20 cellular contexts compared by ENCODE assay signal in genomic region chr6:161292650-161293281, GRCh38. TPM values are rescaled to one million over a fixed set of nuclear protein-coding genes. Genes with fewer than 3 reads are reported as not detected.
DNase-seq lines count a peak whose midpoint lies in the region; ATAC-seq, FAIRE-seq and TF ChIP-seq lines count a peak whose summit lies in the region.
"Had no signal": no experiment of that assay in that cellular context is flagged by ENCODE, and none has a peak within 500 bp of the region (broad histone marks: within the 10 kb centered on the region; RNA-seq: fewer than 3 reads in every experiment).

No MANE protein-coding gene starts in this region.

- H3K79me2 ChIP-seq in GM23338 (replicated peaks; ENCODE audit: insufficient read depth) (no peaks in the 10 kb centered on the region), H1 (ENCODE audit: control insufficient read depth in 1 of 2, insufficient read depth in 2 of 2, low read length in 2 of 2) (no peaks in the 10 kb centered on the region)

- peak overlapping the region; percentile 35 for H2BK120ac ChIP-seq in H1 (replicated peaks; ENCODE audit: low read depth, low read length)

- H4K20me1 ChIP-seq in GM23338 (replicated peaks; ENCODE audit: insufficient read depth) (no peaks in the 10 kb centered on the region), H1 (replicated peaks in 1 of 2; ENCODE audit: control insufficient read depth in 1 of 2, insufficient read depth in 2 of 2, low read length in 2 of 2) (no peaks in the 10 kb centered on the region)

- no peak overlapping the region for H4K8ac ChIP-seq in H1 (ENCODE audit: extremely low read depth, insufficient read depth, low read length)

- H4K91ac ChIP-seq in H1 (replicated peaks; ENCODE audit: insufficient read length, low read length) = peak overlapping the region; percentile 9

- no peak for FAIRE-seq in H1 (lab: Jason Lieb, UNC)
- no peak for FAIRE-seq in urothelium cell line (lab: Jason Lieb, UNC)
- FAIRE-seq: A204.1, GM19239 had no signal

- POLR2A ChIA-PET in H1 (lab: Charles Lee; ENCODE audit: partially characterized antibody) = interaction anchor here (1.1 to 1.7 kb wide), 2 partner anchors 14 to 19 kb away, joined by 4 to 16 read pairs; partner anchors contain the start of gene AGPAT4

- no peaks in the 10 kb centered on the region for H3K23me2 ChIP-seq in H1 (ENCODE audit: low read depth, low read length)

- H2BK15ac ChIP-seq in H1 (ENCODE audit: low read length) = peak overlapping the region; percentile 14; the same call in 1 of the 2 replicates

- H3K27ac ChIP-seq in GM23338 (ENCODE audit: low read depth) (no peak overlapping the region; the same call in 1 of the 2 replicates), HUES64 (ENCODE audit: low read depth, low read length) (peak overlapping the region; percentile 55; the same call in 1 of the 2 replicates), H1 (ENCODE audit: low read depth, low read length) (no peak overlapping the region)

- H3K79me1 ChIP-seq in H1 (ENCODE audit: low read depth, low read length) = no peaks in the 10 kb centered on the region

- CTCF ChIA-PET in H1 (lab: Charles Lee; ENCODE audit: partially characterized antibody) = interaction anchor here (1.4 kb wide), 1 partner anchor 61 kb away, joined by 4 read pairs; no protein-coding TSS in a partner anchor

- no peak overlapping the region for H3K4ac ChIP-seq in H1 (replicated peaks; ENCODE audit: insufficient read length, low read depth, low read length)

- H3K9me3 Mint-ChIP-seq in GM23338 = peaks cover 45% of the 10 kb centered on the region
- H3K9me3 Mint-ChIP-seq in neural crest cell = no peaks in the 10 kb centered on the region
- H3K9me3 Mint-ChIP-seq: CD4-positive, alpha-beta T cell had no signal

- H3K4me1 Mint-ChIP-seq in GM23338 (peaks cover 23% of the 10 kb centered on the region), neural crest cell (peaks cover 12% of the 10 kb centered on the region)
- H3K4me1 Mint-ChIP-seq: B cell had no signal

- no peak overlapping the region for H3K23ac ChIP-seq in H1 (ENCODE audit: insufficient read length)

- H3K4me2 ChIP-seq in GM23338 = peak overlapping the region; percentile 56
- H3K4me2 ChIP-seq in H1 (ENCODE audit: insufficient read depth in 1 of 2, low read depth in 2 of 2, low read length in 2 of 2) = peak overlapping the region; percentile 33 to 58

- no peak for TF ChIP-seq CTCF in GM23338 (conservative IDR thresholded peaks at IDR 0.05; ENCODE audit: low read depth in 2 of 2)
- no peak for TF ChIP-seq CTCF in H1 (IDR thresholded peaks at IDR 0.05; ENCODE audit: control extremely low read depth in 1 of 3, insufficient read depth in 1 of 3, low read depth in 1 of 3, low read length in 3 of 3)
- TF ChIP-seq CTCF in neural crest cell (conservative IDR thresholded peaks at IDR 0.05) = no peak

- H2BK12ac ChIP-seq in H1 (ENCODE audit: low read depth, low read length) = peak overlapping the region; percentile 80

- H3K9me2 ChIP-seq in GM23338 (ENCODE audit: insufficient read depth) = peaks cover 11% of the 10 kb centered on the region; the same call in 1 of the 2 replicates

- TF ChIP-seq EP300 in H1 (IDR thresholded peaks at IDR 0.05; ENCODE audit: borderline replicate concordance in 1 of 2, low read depth in 2 of 2, low read length in 2 of 2) = no peak

- H2BK5ac ChIP-seq in H1 (ENCODE audit: low read depth, low read length) = peak overlapping the region; percentile 14; the same call in 1 of the 2 replicates

- peak overlapping the region; percentile 1; the same call in 1 of the 2 replicates for H2AK5ac ChIP-seq in H1 (ENCODE audit: low read depth, low read length)

- no peak overlapping the region for H4K5ac ChIP-seq in H1 (ENCODE audit: insufficient read length, low read depth, low read length)

- DNase-seq in GM23338 (ENCODE audit: low spot score) (no peak), H1 (ENCODE audit: low read depth in 1 of 2, low spot score in 2 of 2) (no peak), neural crest cell (ENCODE audit: low read depth, low spot score) (no peak), urothelium cell line (ENCODE audit: low spot score) (no peak)
- no peak for DNase-seq in activated naive CD4-positive, alpha-beta T cell treated with Interleukin-2 at 50 U/mL for 16 hours
- DNase-seq: C1 segment of cervical spinal cord; Calu3; CD4-positive, alpha-beta T cell; DMS153; DMS79 treated with DMSO at 0.1 percent for 48 hours; EL; GDM1; H7 had no signal

- H3K27me3 ChIP-seq in GM23338 (ENCODE audit: insufficient read depth) = no peaks in the 10 kb centered on the region
- no peaks in the 10 kb centered on the region for H3K27me3 ChIP-seq in HUES64 (ENCODE audit: insufficient read depth, low read length)
- no peaks in the 10 kb centered on the region for H3K27me3 ChIP-seq in H1 (replicated peaks in 1 of 4; ENCODE audit: control insufficient read depth in 3 of 4, extremely low read depth in 1 of 4, insufficient read depth in 3 of 4, low read length in 3 of 4)

- TF ChIP-seq RAD21 in H1 (IDR thresholded peaks at IDR 0.05 in 1 of 2, conservative IDR thresholded peaks at IDR 0.05 in 1 of 2; ENCODE audit: low read depth in 2 of 2, low read length in 2 of 2) = no peak

- ATAC-seq in GM23338 = peak; percentile 72
- no peak for ATAC-seq in GM19328 (IDR thresholded peaks at IDR 0.05; ENCODE audit: unreplicated experiment)
- ATAC-seq in GM19452 (IDR thresholded peaks at IDR 0.05; ENCODE audit: unreplicated experiment) = no peak

- H3K4me3 ChIP-seq in GM23338 (peak overlapping the region; percentile 10; the same call in 1 of the 2 replicates), HUES64 (ENCODE audit: low read length) (no peak overlapping the region), H1 (ENCODE audit: extremely low read depth in 1 of 4, insufficient read depth in 2 of 4, low read depth in 3 of 4, low read length in 4 of 4) (peak overlapping the region in 1 of 4 experiments; percentile 29; a peak in 2 of 8 replicates)

- peaks cover 33% of the 10 kb centered on the region for H3K9me3 ChIP-seq in HUES64 (ENCODE audit: insufficient read depth, low read depth, low read length)
- H3K9me3 ChIP-seq in H1 (ENCODE audit: insufficient read depth in 2 of 2, low read depth in 1 of 2, low read length in 1 of 2) = peaks cover 9 to 16% of the 10 kb centered on the region in 2 experiments

- H3K36me3 Mint-ChIP-seq in GM23338 (ENCODE audit: low read depth) (peaks cover 42% of the 10 kb centered on the region; the same call in 2 of the 3 replicates), neural crest cell (ENCODE audit: low read depth) (peaks cover 8% of the 10 kb centered on the region)
- H3K36me3 Mint-ChIP-seq: IgD-negative memory B cell had no signal

- peak overlapping the region; percentile 88; the same call in 1 of the 2 replicates for H2BK20ac ChIP-seq in H1 (ENCODE audit: low read length)

- H3K9ac ChIP-seq in HUES64 (ENCODE audit: low read depth, low read length) (no peak overlapping the region), H1 (replicated peaks in 1 of 4; ENCODE audit: extremely low read depth in 1 of 4, low read depth in 3 of 4, low read length in 3 of 4) (no peak overlapping the region)

- peak overlapping the region; percentile 28; the same call in 1 of the 2 replicates for H3K27ac Mint-ChIP-seq in GM23338
- peak overlapping the region; percentile 72 for H3K27ac Mint-ChIP-seq in neural crest cell (ENCODE audit: unreplicated experiment)
- H3K27ac Mint-ChIP-seq: B cell; CD4-positive, alpha-beta T cell; IgD-negative memory B cell had no signal

- no peak overlapping the region for H3K14ac ChIP-seq in H1 (ENCODE audit: insufficient read length)

- peaks cover 25% of the 10 kb centered on the region; the same call in 1 of the 2 replicates for H3K36me3 ChIP-seq in GM23338 (ENCODE audit: insufficient read depth)
- H3K36me3 ChIP-seq in HUES64 (ENCODE audit: insufficient read depth, low read length) = no peaks in the 10 kb centered on the region
- no peaks in the 10 kb centered on the region; a peak in 1 of 8 replicates for H3K36me3 ChIP-seq in H1 (ENCODE audit: control insufficient read depth in 2 of 4, insufficient read depth in 4 of 4, low read length in 3 of 4)

- H3K4me3 Mint-ChIP-seq in GM23338 (no peak overlapping the region; the same call in 2 of the 3 replicates), neural crest cell (no peak overlapping the region)
- H3K4me3 Mint-ChIP-seq: B cell; CD4-positive, alpha-beta T cell; IgD-negative memory B cell had no signal

- 79% methylated on average over 10 of the region's 10 CpGs for WGBS in HUES64
- 75% methylated on average over 10 of the region's 10 CpGs; no CpG with 5 or more reads in 1 of the 2 experiments for WGBS in H1 (ENCODE audit: extremely low coverage in 1 of 2, insufficient coverage in 1 of 2, insufficient read length in 1 of 2, insufficient replicate concordance in 2 of 2, low coverage in 1 of 2, low lambda C conversion rate in 2 of 2, missing lambda C conversion rate in 1 of 2), 2 experiments

- H3K27me3 Mint-ChIP-seq in GM23338 (ENCODE audit: insufficient read depth, low read depth, poor library complexity) (peaks cover 4% of the 10 kb centered on the region), neural crest cell (ENCODE audit: low read depth) (no peaks in the 10 kb centered on the region)
- H3K27me3 Mint-ChIP-seq: CD4-positive, alpha-beta T cell had no signal

- H2AFZ ChIP-seq in GM23338 = peak overlapping the region; percentile 30; the same call in 1 of the 2 replicates
- no peak overlapping the region for H2AFZ ChIP-seq in H1 (ENCODE audit: low read length)

- no peaks in the 10 kb centered on the region; the same call in 1 of the 2 replicates for H3F3A ChIP-seq in GM23338 (replicated peaks; ENCODE audit: low read depth)

- H3K4me1 ChIP-seq in GM23338 (ENCODE audit: insufficient read depth) (peaks cover 30% of the 10 kb centered on the region), HUES64 (ENCODE audit: insufficient read depth, low read length) (peaks cover 23% of the 10 kb centered on the region), H1 (replicated peaks in 1 of 4; ENCODE audit: control insufficient read depth in 3 of 4, insufficient read depth in 4 of 4, low read length in 3 of 4) (peaks cover 5 to 14% (median 11%) of the 10 kb centered on the region in 4 experiments)

- H3K18ac ChIP-seq in H1 (ENCODE audit: extremely low read depth, low read length) = peak overlapping the region; percentile 24

- TF ChIP-seq POLR2A in H1 (IDR thresholded peaks at IDR 0.05; ENCODE audit: control extremely low read depth in 1 of 2, low read depth in 2 of 2, low read length in 2 of 2) = no peak

- H3K56ac ChIP-seq in H1 (replicated peaks; ENCODE audit: insufficient read length, low read depth, low read length) = no peak overlapping the region

RNA-seq across cellular contexts. Expression of gene AGPAT4, which starts 18.9 kb away (rescaled TPM):
- 18.3 and 19.3 TPM in 2 replicates for total RNA-seq in GM23338 (2014; rRNA removed; shearing (Covaris generic))
- 7.0 and 8.9 TPM in 2 replicates for polyA plus RNA-seq in GM23338 (2016; fragmentation: Nextera tagmentation; extraction: Ambion mirVana)
- polyA plus RNA-seq in HUES64 (2013, experiment 1 of 2) = 11.1 TPM
- polyA plus RNA-seq in HUES64 (2013, experiment 2 of 2) = 14.1 TPM
- total RNA-seq in H1 (2021; fragmentation: NEBNext Ultra II Directional; extraction: Animal tissue kit (Norgen Biotek cat#: 25700)) = 21.9 and 23.8 TPM in 2 replicates
- polyA plus RNA-seq in H1 (2011; rRNA removed) = 13.5 and 14.5 TPM in 2 replicates
- 13.8 TPM for polyA plus RNA-seq in H1 (2011; cell fraction: cytosol; rRNA removed)
- 33.2 TPM for polyA plus RNA-seq in H1 (2011; cell fraction: nucleus; rRNA removed)
- polyA plus RNA-seq in H1 (2012, experiment 1 of 2) = 13.9 to 17.0 TPM (median 16.0 TPM) in 4 replicates
- 5.7 TPM for polyA plus RNA-seq in H1 (2012, experiment 2 of 2)
- 21.6 TPM for polyA plus RNA-seq in H1 (2013, experiment 1 of 2)
- 23.7 TPM for polyA plus RNA-seq in H1 (2013, experiment 2 of 2)
- 43.6 and 69.0 TPM in 2 replicates for polyA minus RNA-seq in H1 (2011; rRNA and poly(A)+ RNA removed)
- 16.7 TPM for polyA minus RNA-seq in H1 (2011; cell fraction: cytosol; rRNA and poly(A)+ RNA removed)
- 61.8 TPM for polyA minus RNA-seq in H1 (2011; cell fraction: nucleus; rRNA and poly(A)+ RNA removed)
- 37.6 and 41.3 TPM in 2 replicates for total RNA-seq in neural crest cell
